In genomic region chr6:77456531-77457248, GRCh38 we compare ENCODE assay signal across 11 cellular contexts. TPM values are rescaled to one million over a fixed set of nuclear protein-coding genes. Genes with fewer than 3 reads are reported as not detected.
A peak's percentile ranks its signal among the peaks of the same experiment; 100 is the strongest.
DNase-seq lines count a peak whose midpoint lies in the region; ATAC-seq, FAIRE-seq and TF ChIP-seq lines count a peak whose summit lies in the region.
"Had no signal": no experiment of that assay in that cellular context is flagged by ENCODE, and none has a peak within 500 bp of the region (broad histone marks: within the 10 kb centered on the region; RNA-seq: fewer than 3 reads in every experiment).

No MANE protein-coding gene starts in this region.

- intact Hi-C loops in kidney (cut with DNase I): no loop called here
- intact Hi-C loops in left colon (cut with DNase I, micrococcal nuclease): loop anchor here in 1 of 2 donors (10.0 kb wide), 1 partner anchor 1522 kb away; no protein-coding TSS in a partner anchor

- ATAC-seq in GM21737 (IDR thresholded peaks at IDR 0.05; ENCODE audit: unreplicated experiment) (no peak), left colon (no peak)

- TF ChIP-seq CTCF in fibroblast of pulmonary artery (IDR thresholded peaks at IDR 0.05; ENCODE audit: low read length, missing control alignments) (no peak), kidney (IDR thresholded peaks at IDR 0.05; ENCODE audit: borderline replicate concordance, extremely low read depth, insufficient read depth) (no peak), BE2C (IDR thresholded peaks at IDR 0.05; ENCODE audit: low read depth, low read length) (no peak)

- no peaks in the 10 kb centered on the region for H3K36me3 ChIP-seq in kidney (ENCODE audit: control insufficient read depth in 1 of 2, insufficient read depth in 2 of 2, low read length in 2 of 2)
- H3K36me3 ChIP-seq in BE2C: no peaks in the 10 kb centered on the region

- H3K9me3 ChIP-seq in kidney (ENCODE audit: control insufficient read depth in 1 of 2, low read length in 2 of 2): no peaks in the 10 kb centered on the region
- no peaks in the 10 kb centered on the region for H3K9me3 ChIP-seq in BE2C

- no peak overlapping the region for H3K27ac ChIP-seq in kidney (ENCODE audit: low read depth in 2 of 2, low read length in 2 of 2)

- FAIRE-seq in kidney (lab: Jason Lieb, UNC): no peak

- H3K27me3 ChIP-seq in BE2C: peaks cover 16% of the 10 kb centered on the region

- H3K4me3 ChIP-seq in fibroblast of pulmonary artery (replicated peaks; ENCODE audit: low read depth, low read length) (no peak overlapping the region), kidney (ENCODE audit: low read length in 2 of 2) (no peak overlapping the region), BE2C (ENCODE audit: low read depth, low read length) (no peak overlapping the region)

- peak; percentile 96 for DNase-seq in GM04504 (ENCODE audit: low read depth)
- DNase-seq in SK-MEL-5 (ENCODE audit: low read depth, low spot score): peak; percentile 45
- DNase-seq in fibroblast of pulmonary artery (ENCODE audit: low read depth): peak; percentile 99
- peak; percentile 87 for DNase-seq in renal cortical epithelial cell (ENCODE audit: low read depth)
- DNase-seq in kidney: no peak
- DNase-seq in left colon: no peak
- no peak for DNase-seq in BE2C
- DNase-seq: activated naive CD4-positive, alpha-beta T cell treated with anti-CD3 and anti-CD28 coated beads, Interleukin-2, amount 10 ng/mL, durations not matched to agents 7 days and 5 days; Kasumi-1; stimulated activated CD4-positive, alpha-beta T cell treated with anti-CD3 and anti-CD28 coated beads, Interleukin-2, amount 100 ng/mL, for 24 hours had no signal

- H3K9ac ChIP-seq in kidney (ENCODE audit: low read length in 2 of 2): no peak overlapping the region

- in situ Hi-C loops in SK-MEL-5 (cut with HindIII; ENCODE audit: low pct_unique_long_range_greater_than_20kb, low sequenced_read_pairs): no loop called here

- H3K4me1 ChIP-seq in kidney (ENCODE audit: control insufficient read depth in 1 of 2, insufficient read depth in 1 of 2, low read depth in 1 of 2, low read length in 2 of 2): no peaks in the 10 kb centered on the region
- H3K4me1 ChIP-seq in BE2C: peaks cover 10% of the 10 kb centered on the region

RNA-seq across cellular contexts. Expression of gene HTR1B, which starts 6.6 kb away (rescaled TPM):
- total RNA-seq in SK-MEL-5 (2014; rRNA removed; shearing (Covaris generic)): not detected in 2 replicates
- not detected in 2 replicates for polyA plus RNA-seq in SK-MEL-5 (2015; cell fraction: cytosol; rRNA removed)
- not detected in 2 replicates for polyA plus RNA-seq in SK-MEL-5 (2015; cell fraction: nucleus; rRNA removed)
- total RNA-seq in renal cortical epithelial cell (0.15 and 0.17 TPM in 2 replicates), kidney (1.9 TPM), left colon (under 1 TPM in 1 of 2 donors, not detected in 1; 0.28 TPM)
- polyA plus RNA-seq in kidney (ENCODE audit: insufficient read depth, low read depth, low replicate concordance): 0.26 TPM
- polyA plus RNA-seq in BE2C (2012; ENCODE audit: insufficient read depth, insufficient read length, low read depth): not detected

Comparison
In these comparisons a context has a peak if more than half of its experiments do, and no peak if none do; other contexts are left out.
1. DNase-seq: peak in GM04504 (single experiment), SK-MEL-5 (single experiment), fibroblast of pulmonary artery (single experiment) and renal cortical epithelial cell (single experiment); none in kidney (single experiment), left colon (0 of 2) and BE2C (single experiment).